3 cellular contexts compared by ENCODE assay signal in genomic region chr3:89198598-89198997, GRCh38.
"Had no signal": no experiment of that assay in that cellular context is flagged by ENCODE, and none has a peak within 500 bp of the region (broad histone marks: within the 10 kb centered on the region; RNA-seq: fewer than 3 reads in every experiment).

No MANE protein-coding gene starts in this region.

- H3K4me3 ChIP-seq: GM12878 had no signal

- DNase-seq: GDM1, GF-D8 had no signal
